9 cellular contexts compared by ENCODE assay signal in the genomic region with DNA sequence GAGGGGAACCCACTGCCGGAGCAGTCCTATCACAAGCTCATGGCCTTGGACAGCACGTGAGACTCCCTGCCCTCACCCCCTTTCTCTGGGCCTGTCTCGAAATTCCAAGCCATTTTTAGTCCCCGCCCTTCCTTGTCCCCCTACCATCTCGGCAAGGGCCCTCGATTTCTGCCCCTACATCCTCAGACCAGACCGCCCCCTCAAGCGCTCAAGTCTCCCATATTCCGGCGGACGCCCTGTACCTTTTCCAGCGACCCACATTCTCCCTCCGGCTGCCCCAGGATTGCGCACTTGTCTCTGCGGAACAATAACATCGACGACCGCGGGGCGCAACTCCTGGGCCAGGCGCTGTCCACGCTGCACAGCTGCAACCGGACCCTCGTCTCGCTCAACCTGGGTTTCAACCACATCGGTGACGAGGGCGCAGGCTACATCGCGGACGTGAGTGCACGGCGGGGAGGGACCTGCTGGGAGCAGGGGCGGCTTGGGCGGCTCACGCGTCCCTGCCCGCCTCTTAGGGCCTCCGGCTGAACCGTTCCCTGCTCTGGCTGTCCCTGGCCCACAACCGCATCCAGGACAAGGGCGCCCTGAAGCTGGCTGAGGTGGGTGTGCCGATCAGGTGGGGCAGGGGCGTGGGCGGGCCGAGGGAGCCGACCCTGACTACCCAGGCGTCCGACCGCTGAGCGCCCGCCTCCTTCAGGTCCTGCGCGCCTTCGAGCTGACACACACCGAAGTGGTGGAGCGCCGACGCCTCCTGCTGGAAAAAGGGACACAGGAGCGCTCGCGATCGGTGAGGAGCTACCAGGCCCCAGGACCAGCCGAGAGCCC. TPM values are rescaled to one million over a fixed set of nuclear protein-coding genes. Genes with fewer than 3 reads are reported as not detected.
DNase-seq lines count a peak whose midpoint lies in the region; ATAC-seq and TF ChIP-seq lines count a peak whose summit lies in the region.
"Had no signal": no experiment of that assay in that cellular context is flagged by ENCODE, and none has a peak within 500 bp of the region (broad histone marks: within the 10 kb centered on the region; RNA-seq: fewer than 3 reads in every experiment).

No MANE protein-coding gene starts in this region.

- peak overlapping the region; percentile 93 for H3K4me2 ChIP-seq in PC-9

- H3K4me1 Mint-ChIP-seq in activated T-cell treated with anti-CD3 and anti-CD28 coated beads, Interleukin-2, amount 50 U/mL, for 72 hours (ENCODE audit: low read depth): peaks cover 40% of the 10 kb centered on the region

- intact Hi-C loops in PC-9 (cut with micrococcal nuclease; ENCODE audit: unreplicated experiment) (loop anchor here (1.0 to 10.0 kb wide), 7 partner anchors 31 to 303 kb away; no protein-coding TSS in a partner anchor), ovary (cut with DNase I) (no loop called here), thyroid gland (cut with DNase I) (loop anchor here (5.0 to 10.0 kb wide), 2 partner anchors 90 to 147 kb away; no protein-coding TSS in a partner anchor)

- peaks cover 0 to 1% of the 10 kb centered on the region in 2 donors for H3K36me3 Mint-ChIP-seq in activated T-cell treated with anti-CD3 and anti-CD28 coated beads, Interleukin-2, amount 50 U/mL, for 72 hours (ENCODE audit: insufficient read depth in 2 of 2)

- H2AFZ ChIP-seq in PC-9: peak overlapping the region; percentile 82

- TF ChIP-seq POLR2A in ovary (IDR thresholded peaks at IDR 0.05) (no peak), thyroid gland (IDR thresholded peaks at IDR 0.05) (no peak)

- H3K79me2 ChIP-seq in PC-9 (ENCODE audit: low read depth): no peaks in the 10 kb centered on the region

- H3K9me3 ChIP-seq in HUES48 (ENCODE audit: control insufficient read depth, insufficient read depth, low read length) (no peaks in the 10 kb centered on the region), PC-9 (ENCODE audit: insufficient read depth, low read depth) (no peaks in the 10 kb centered on the region), ovary (no peaks in the 10 kb centered on the region), thyroid gland (no peaks in the 10 kb centered on the region)

- H3K36me3 ChIP-seq in HUES48 (ENCODE audit: control insufficient read depth, insufficient read depth, low read length) (no peaks in the 10 kb centered on the region), PC-9 (ENCODE audit: low read depth) (no peaks in the 10 kb centered on the region), ovary (no peaks in the 10 kb centered on the region), thyroid gland (no peaks in the 10 kb centered on the region)

- peak; percentile 77 for TF ChIP-seq CTCF in PC-9 (conservative IDR thresholded peaks at IDR 0.05)
- peak; percentile 86 for TF ChIP-seq CTCF in fibroblast of the aortic adventitia (IDR thresholded peaks at IDR 0.05; ENCODE audit: insufficient read depth, low read length)
- TF ChIP-seq CTCF in ovary (IDR thresholded peaks at IDR 0.05): peak in 2 of 3 donors; percentile 40 to 60
- TF ChIP-seq CTCF in thyroid gland (IDR thresholded peaks at IDR 0.05): peak; percentile 16 to 72 (median 63)

- no peaks in the 10 kb centered on the region for H3K9me3 Mint-ChIP-seq in activated T-cell treated with anti-CD3 and anti-CD28 coated beads, Interleukin-2, amount 50 U/mL, for 72 hours

- H3K4me3 Mint-ChIP-seq in activated T-cell treated with anti-CD3 and anti-CD28 coated beads, Interleukin-2, amount 50 U/mL, for 72 hours: peak overlapping the region; percentile 65 to 71

- POLR2A ChIA-PET in PC-9 (lab: Charles Lee; ENCODE audit: unreplicated experiment): interaction anchor here (0.8 kb wide), 1 partner anchor 117 kb away, joined by 3 read pairs; no protein-coding TSS in a partner anchor

- H3F3A ChIP-seq in PC-9 (ENCODE audit: insufficient read depth, low read depth): peaks cover 26% of the 10 kb centered on the region

- TF ChIP-seq EP300 in ovary (IDR thresholded peaks at IDR 0.05): no peak

- H3K27me3 ChIP-seq in HUES48 (ENCODE audit: control insufficient read depth, insufficient read depth, low read length) (peaks cover 75% of the 10 kb centered on the region), PC-9 (ENCODE audit: insufficient read depth, low read depth) (no peaks in the 10 kb centered on the region), ovary (no peaks in the 10 kb centered on the region), thyroid gland (peaks cover 16% of the 10 kb centered on the region)

- peak; percentile 77 for DNase-seq in COR-L47 (lab: John Stamatoyannopoulos, UW)
- DNase-seq in PC-9: peak; percentile 68 to 79
- DNase-seq in activated T-cell treated with anti-CD3 and anti-CD28 coated beads, Interleukin-2, amount 50 U/mL, for 72 hours: peak; percentile 76 to 83
- peak; percentile 67 for DNase-seq in fibroblast of the aortic adventitia (ENCODE audit: low read depth)
- peak; percentile 49 to 75 (median 61) for DNase-seq in ovary
- DNase-seq in thyroid gland: peak; percentile 73 to 75

- H3K27me3 Mint-ChIP-seq in activated T-cell treated with anti-CD3 and anti-CD28 coated beads, Interleukin-2, amount 50 U/mL, for 72 hours (ENCODE audit: low read depth): peaks cover 90% of the 10 kb centered on the region

- H4K20me1 ChIP-seq in PC-9 (ENCODE audit: insufficient read depth): no peaks in the 10 kb centered on the region

- ATAC-seq in activated T-cell treated with anti-CD3 and anti-CD28 coated beads, Interleukin-2, amount 50 U/mL, for 72 hours (replicated peaks in 1 of 2): peak; percentile 71 to 72
- no peak for ATAC-seq in HG03108 (IDR thresholded peaks at IDR 0.05; ENCODE audit: unreplicated experiment)

- no peak overlapping the region for H3K27ac Mint-ChIP-seq in activated T-cell treated with anti-CD3 and anti-CD28 coated beads, Interleukin-2, amount 50 U/mL, for 72 hours

- H3K4me3 ChIP-seq in HUES48 (ENCODE audit: low read depth, low read length) (peak overlapping the region; percentile 66), PC-9 (peak overlapping the region; percentile 64), fibroblast of the aortic adventitia (ENCODE audit: low read depth, low read length) (peak overlapping the region; percentile 15), ovary (peak overlapping the region; percentile 11), thyroid gland (replicated peaks in 1 of 3) (peak overlapping the region in 1 of 3 donors; percentile 27)

- WGBS in ovary, 3 donors: 9 to 16% (median 11%) methylated on average over 40 to 64 of the region's 64 CpGs
- 15% methylated on average over 21 to 39 of the region's 64 CpGs for WGBS in thyroid gland, 2 donors

- H3K9ac ChIP-seq in HUES48 (ENCODE audit: low read depth, low read length): no peak overlapping the region

- H3K27ac ChIP-seq in HUES48 (ENCODE audit: low read depth, low read length) (no peak overlapping the region), PC-9 (no peak overlapping the region), ovary (no peak overlapping the region), thyroid gland (no peak overlapping the region)

- no peaks in the 10 kb centered on the region for H3K9me2 ChIP-seq in PC-9 (ENCODE audit: insufficient read depth)

- H3K4me1 ChIP-seq in HUES48 (ENCODE audit: control insufficient read depth, insufficient read depth, low read length) (peaks cover 9% of the 10 kb centered on the region), PC-9 (replicated peaks; ENCODE audit: insufficient read depth) (peaks cover 30% of the 10 kb centered on the region), ovary (ENCODE audit: insufficient read depth) (peaks cover 10% of the 10 kb centered on the region), thyroid gland (peaks cover 16 to 27% of the 10 kb centered on the region in 2 donors)

- CTCF ChIA-PET in PC-9 (lab: Charles Lee): interaction anchor here (0.6 to 1.6 kb wide), 9 partner anchors 31 to 303 kb away, joined by 3 to 9 read pairs (median 4); no protein-coding TSS in a partner anchor

- no TSS peak for BruUV-seq in PC-9 (replicated peaks; lab: Mats Ljungman, UMichigan)

RNA-seq across cellular contexts. Expression of a gene that starts 7.0 kb away (rescaled TPM):
- not detected in 2 replicates for total RNA-seq in PC-9 (2021)
- not detected for total RNA-seq in activated T-cell treated with anti-CD3 and anti-CD28 coated beads, Interleukin-2, amount 50 U/mL, for 72 hours
- 0.09 TPM in 1 of 2 replicates, not detected in the other for total RNA-seq in fibroblast of the aortic adventitia (ENCODE audit: low replicate concordance)
- total RNA-seq in ovary: 10 to 100 TPM in 1 of 7 donors, 1 to 10 TPM in 2, under 1 TPM in 2, not detected in 2; 0.36 to 11.1 (median 1.1) TPM
- under 1 TPM in 1 of 2 donors, not detected in 1; 0.07 TPM for polyA plus RNA-seq in ovary
- total RNA-seq in thyroid gland: not detected
- total RNA-seq: T-helper 2 cell treated with Interferon-gamma antibody and Interleukin-4, amounts not matched to agents 100 ng/mL and 5 ng/mL, for 36 hours had no signal

RNA-seq across cellular contexts. Expression of a gene that starts 33.9 kb away (rescaled TPM):
- total RNA-seq in PC-9 (2021): 9.8 and 12.2 TPM in 2 replicates
- total RNA-seq in activated T-cell treated with anti-CD3 and anti-CD28 coated beads, Interleukin-2, amount 50 U/mL, for 72 hours: under 1 TPM in 1 of 2 donors, not detected in 1; 0.07 TPM
- 4.8 and 10.8 TPM in 2 replicates for total RNA-seq in fibroblast of the aortic adventitia (ENCODE audit: low replicate concordance)
- total RNA-seq in ovary: 10 to 100 TPM in 5 of 7 donors, 1 to 10 TPM in 2; 4.3 to 20.2 (median 12.3) TPM
- 10 to 100 TPM; 13.7 to 21.2 TPM for polyA plus RNA-seq in ovary
- total RNA-seq in thyroid gland: 10 to 100 TPM; 11.2 to 21.9 (median 14.4) TPM

Comparison
In these comparisons a context has a peak if more than half of its experiments do, and no peak if none do; other contexts are left out.
1. intact Hi-C loops: an anchor here in PC-9 (1.0 to 10.0 kb wide) and thyroid gland (5.0 to 10.0 kb wide); none called in ovary.